In the genomic region with DNA sequence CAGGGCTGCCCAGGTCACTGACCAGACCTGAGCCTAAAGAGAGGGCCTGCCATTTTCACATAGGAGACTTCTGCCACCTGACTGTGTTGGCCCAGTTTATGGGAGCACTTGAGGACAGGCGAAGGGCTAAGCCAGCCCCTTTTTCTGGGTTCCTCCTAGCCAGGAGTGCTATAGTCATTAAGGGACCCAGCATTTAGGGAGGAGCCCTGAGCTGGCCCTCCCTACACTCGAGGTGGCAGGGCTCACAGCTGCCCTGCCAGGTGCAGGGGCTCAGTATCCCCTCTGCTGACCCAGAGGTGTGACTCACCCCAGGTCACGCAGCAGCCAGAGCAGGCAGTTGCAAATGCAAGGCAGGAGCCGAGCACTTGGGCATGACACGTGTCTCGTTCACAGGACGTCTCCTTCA, we compare ENCODE assay signal across 1 cellular context.
TF ChIP-seq lines count a peak whose summit lies in the region.

No MANE protein-coding gene starts in this region.

TF ChIP-seq in HepG2, 621 proteins besides CTCF, POLR2A, EP300 and RAD21 (continued from another document):
- TF ChIP-seq, protein P1, sequence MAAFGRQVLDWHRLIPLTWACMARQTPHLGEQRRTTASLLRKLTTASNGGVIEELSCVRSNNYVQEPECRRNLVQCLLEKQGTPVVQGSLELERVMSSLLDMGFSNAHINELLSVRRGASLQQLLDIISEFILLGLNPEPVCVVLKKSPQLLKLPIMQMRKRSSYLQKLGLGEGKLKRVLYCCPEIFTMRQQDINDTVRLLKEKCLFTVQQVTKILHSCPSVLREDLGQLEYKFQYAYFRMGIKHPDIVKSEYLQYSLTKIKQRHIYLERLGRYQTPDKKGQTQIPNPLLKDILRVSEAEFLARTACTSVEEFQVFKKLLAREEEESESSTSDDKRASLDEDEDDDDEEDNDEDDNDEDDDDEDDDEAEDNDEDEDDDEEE (CRISPR knock-in tag; IDR thresholded peaks at IDR 0.05) = 0 out of 2 replicates have a peak, but pooled peaks have one; percentile 8
- TF ChIP-seq NR2F6 (IDR thresholded peaks at IDR 0.05) (no peak), NR2F6 (CRISPR knock-in tag; IDR thresholded peaks at IDR 0.05) (0 out of 2 replicates have a peak, but pooled peaks have one; percentile 12), JUNB (CRISPR knock-in tag; IDR thresholded peaks at IDR 0.05; ENCODE audit: borderline replicate concordance) (no peak), ZNF776 (CRISPR knock-in tag; IDR thresholded peaks at IDR 0.05) (no peak), FOSL2 (CRISPR knock-in tag; IDR thresholded peaks at IDR 0.05) (peak; percentile 88), ZFY (CRISPR knock-in tag; IDR thresholded peaks at IDR 0.05) (0 out of 2 replicates have a peak, but pooled peaks have one; percentile 12), HNRNPL (IDR thresholded peaks at IDR 0.05; ENCODE audit: low read depth, low read length) (0 out of 2 replicates have a peak, but pooled peaks have one; percentile 14), TCF12 (IDR thresholded peaks at IDR 0.05) (no peak), TCF12 (CRISPR knock-in tag; IDR thresholded peaks at IDR 0.05) (no peak), ZNF691 (CRISPR knock-in tag; IDR thresholded peaks at IDR 0.05; ENCODE audit: borderline replicate concordance, low read depth) (peak; percentile 51; the same call in 1 of the 2 replicates), ZNF121 (CRISPR knock-in tag; IDR thresholded peaks at IDR 0.05) (peak; percentile 70; the same call in 1 of the 2 replicates), ZNF263 (CRISPR knock-in tag; IDR thresholded peaks at IDR 0.05) (peak; percentile 30; the same call in 1 of the 2 replicates), SALL1 (CRISPR knock-in tag; IDR thresholded peaks at IDR 0.05) (peak; percentile 22; the same call in 1 of the 2 replicates)
TF ChIP-seq in HepG2: peak in this region for 14.
